25 cellular contexts compared by ENCODE assay signal in the genomic region with DNA sequence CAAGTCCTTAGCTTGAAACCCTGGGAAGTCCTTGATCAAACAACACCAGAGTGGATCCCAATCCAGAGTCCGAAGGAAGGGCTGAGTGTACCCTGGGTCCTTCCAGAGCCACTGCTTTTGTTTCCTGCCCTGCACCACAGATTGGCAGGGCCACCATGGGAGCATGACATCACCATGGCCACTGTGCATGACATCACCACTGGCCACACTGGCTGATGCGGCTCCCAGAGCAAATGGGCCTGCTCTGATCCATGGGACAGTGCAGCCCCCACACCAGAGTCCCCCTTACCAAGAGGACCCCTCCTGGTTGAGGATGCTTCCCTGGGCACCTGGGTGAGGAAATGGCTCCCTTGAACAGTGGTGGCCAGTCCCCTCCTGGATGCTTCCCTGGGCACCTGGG. TPM values are rescaled to one million over a fixed set of nuclear protein-coding genes. Genes with fewer than 3 reads are reported as not detected.
DNase-seq lines count a peak whose midpoint lies in the region; TF ChIP-seq lines count a peak whose summit lies in the region.
"Had no signal": no experiment of that assay in that cellular context is flagged by ENCODE, and none has a peak within 500 bp of the region (broad histone marks: within the 10 kb centered on the region; RNA-seq: fewer than 3 reads in every experiment).

No MANE protein-coding gene starts in this region.

- no peak for TF ChIP-seq CTCF in coronary artery (IDR thresholded peaks at IDR 0.05)

- H3K36me3 ChIP-seq in H7 (replicated peaks; ENCODE audit: control insufficient read depth, insufficient read depth, low read length), result no peaks in the 10 kb centered on the region
- H3K36me3 ChIP-seq: HAP-1 had no signal

- no peaks in the 10 kb centered on the region; the same call in 1 of the 2 replicates for H3K27me3 ChIP-seq in H7 (ENCODE audit: control insufficient read depth, insufficient read depth, low read length)

- intact Hi-C loops in posterior vena cava (cut with DNase I), result no loop called here

- DNase-seq in activated CD8-positive, alpha-beta memory T cell treated with anti-CD3 and anti-CD28 coated beads for 24 hours, result peak; percentile 38
- DNase-seq in activated CD8-positive, alpha-beta memory T cell treated with anti-CD3 and anti-CD28 coated beads, Interleukin-2, amount 50 U/mL, for 4 hours, result no peak
- DNase-seq in H7 (peak; percentile 11), coronary artery (ENCODE audit: low spot score) (peak; percentile 35), posterior vena cava (ENCODE audit: low spot score) (peak; percentile 52), NCI-H2107 (lab: John Stamatoyannopoulos, UW) (no peak), kidney tubule cell (ENCODE audit: low spot score) (no peak)
- DNase-seq: 8988T; CD4-positive, CD25-positive, alpha-beta regulatory T cell; DMS53; IMR-90; MM.1S; NCI-H2029; NCI-H2227 treated with DMSO at 0.1 percent for 48 hours; NCI-H526 treated with DMSO at 0.1 percent for 48 hours; PC-9; RPMI8226; SHP77 had no signal

- no peak overlapping the region for H3K27ac ChIP-seq in coronary artery
- H3K27ac ChIP-seq: KMS-11, PC-9 had no signal

- no peak overlapping the region for H3K4me3 ChIP-seq in H7 (ENCODE audit: insufficient read depth, low read depth, low read length)
- no peak overlapping the region for H3K4me3 ChIP-seq in coronary artery
- H3K4me3 ChIP-seq: GM23338, HAP-1, PC-9 had no signal

RNA-seq across cellular contexts. Expression of a gene that starts 9.9 kb away (rescaled TPM):
- 0.07 TPM in 2 replicates for total RNA-seq in H7 (2014; rRNA removed; shearing (Covaris generic))
- under 1 TPM; 0.10 to 0.19 TPM for total RNA-seq in posterior vena cava
- total RNA-seq: CD4-positive, CD25-positive, alpha-beta regulatory T cell; Daoy; G401; IMR-90; NCI-H460; PC-9; SK-MEL-5 had no signal

Comparison
In these comparisons a context has a peak if more than half of its experiments do, and no peak if none do; other contexts are left out.
1. DNase-seq: peak in activated CD8-positive, alpha-beta memory T cell treated with anti-CD3 and anti-CD28 coated beads for 24 hours (single experiment), H7 (single experiment), coronary artery (single experiment) and posterior vena cava (single experiment); none in activated CD8-positive, alpha-beta memory T cell treated with anti-CD3 and anti-CD28 coated beads, Interleukin-2, amount 50 U/mL, for 4 hours (single experiment), NCI-H2107 (single experiment) and kidney tubule cell (single experiment).